Comparison of ENCODE assay signal across 9 cellular contexts in the genomic region with DNA sequence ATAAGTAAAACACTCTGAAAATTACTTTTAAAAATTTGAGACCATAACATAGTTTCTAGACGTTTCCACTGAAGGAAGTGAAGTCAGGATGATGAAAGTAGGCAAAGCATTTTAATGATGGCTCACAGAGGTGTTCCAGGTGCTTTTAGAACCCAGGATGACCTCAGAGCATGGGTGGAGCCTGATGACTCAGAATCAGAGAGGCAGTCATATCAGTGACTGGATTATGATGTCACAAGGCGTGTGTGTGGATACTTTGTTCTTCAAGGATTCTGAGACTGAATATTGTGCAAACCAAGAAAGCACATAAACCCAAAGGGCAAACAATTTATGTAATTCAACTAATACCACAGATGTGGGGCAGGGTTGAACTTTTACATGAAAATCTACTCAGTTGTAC.
DNase-seq lines count a peak whose midpoint lies in the region; ATAC-seq and TF ChIP-seq lines count a peak whose summit lies in the region.
"Had no signal": no experiment of that assay in that cellular context is flagged by ENCODE, and none has a peak within 500 bp of the region (broad histone marks: within the 10 kb centered on the region; RNA-seq: fewer than 3 reads in every experiment).

No MANE protein-coding gene starts in this region.

- peaks cover 13% of the 10 kb centered on the region for H3K4me1 ChIP-seq in foreskin keratinocyte

- H3K27me3 ChIP-seq in foreskin keratinocyte: no peaks in the 10 kb centered on the region
- H3K27me3 ChIP-seq: upper lobe of left lung had no signal

- peak; percentile 35 for DNase-seq in activated CD4-positive, alpha-beta T cell treated with anti-CD3 and anti-CD28 coated beads, Interleukin-2, amount 50 U/mL, for 1 hour
- DNase-seq in foreskin keratinocyte: peak; percentile 91 to 96
- DNase-seq in posterior vena cava (ENCODE audit: low spot score): no peak
- DNase-seq in NCI-H510A (lab: John Stamatoyannopoulos, UW): no peak
- no peak for DNase-seq in NCI-H2107 treated with DMSO at 0.1 percent for 48 hours (lab: John Stamatoyannopoulos, UW; ENCODE audit: unreplicated experiment)

- ATAC-seq in GM18520 (IDR thresholded peaks at IDR 0.05; ENCODE audit: unreplicated experiment) (peak; percentile 60), HG03196 (IDR thresholded peaks at IDR 0.05; ENCODE audit: unreplicated experiment) (peak; percentile 46), foreskin keratinocyte (peak; percentile 72), GM18519 (IDR thresholded peaks at IDR 0.05; ENCODE audit: low FRiP score, unreplicated experiment) (no peak)

- intact Hi-C loops in posterior vena cava (cut with DNase I): no loop called here

- peak overlapping the region; percentile 92 for H3K27ac ChIP-seq in foreskin keratinocyte

- no peak for TF ChIP-seq CTCF in foreskin keratinocyte (conservative IDR thresholded peaks at IDR 0.05)

Comparison
In these comparisons a context has a peak if more than half of its experiments do, and no peak if none do; other contexts are left out.
1. DNase-seq: peak in activated CD4-positive, alpha-beta T cell treated with anti-CD3 and anti-CD28 coated beads, Interleukin-2, amount 50 U/mL, for 1 hour (single experiment) and foreskin keratinocyte (2 of 2); none in posterior vena cava (single experiment), NCI-H510A (single experiment) and NCI-H2107 treated with DMSO at 0.1 percent for 48 hours (single experiment).